In the genomic region with DNA sequence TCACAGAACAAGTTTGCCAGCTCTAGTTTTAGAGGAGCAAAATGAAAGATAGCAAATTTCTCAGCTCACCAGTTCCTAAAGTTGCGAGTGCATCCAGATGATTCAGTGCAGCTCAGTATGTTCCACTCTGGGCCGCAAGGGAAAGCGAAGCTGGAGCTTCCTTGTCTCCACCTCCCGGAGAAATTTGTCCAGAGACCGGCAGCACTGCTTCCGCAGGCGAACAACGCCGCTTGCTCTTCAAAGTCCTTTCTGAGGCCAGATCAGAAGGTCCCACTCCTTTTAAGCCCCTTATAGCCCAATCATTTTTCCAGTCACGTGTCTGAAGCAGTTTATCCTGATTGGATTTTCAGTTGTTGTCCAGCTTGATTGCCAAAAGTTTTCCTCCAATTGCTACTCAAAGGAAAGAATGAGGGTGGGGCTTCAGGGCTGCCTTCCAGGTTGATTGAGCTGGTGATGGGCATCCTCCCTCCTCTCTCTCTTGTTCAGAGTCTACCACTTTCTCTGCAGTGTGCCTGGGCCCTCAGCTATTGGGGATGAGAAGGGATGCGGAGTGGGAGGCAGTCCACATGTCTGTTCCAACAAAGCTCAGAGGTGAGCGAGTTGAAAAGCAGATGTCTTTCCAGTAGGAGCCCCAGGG, we compare ENCODE assay signal across 1 cellular context.
A peak's percentile ranks its signal among the peaks of the same experiment; 100 is the strongest.
TF ChIP-seq lines count a peak whose summit lies in the region.

A gene with protein sequence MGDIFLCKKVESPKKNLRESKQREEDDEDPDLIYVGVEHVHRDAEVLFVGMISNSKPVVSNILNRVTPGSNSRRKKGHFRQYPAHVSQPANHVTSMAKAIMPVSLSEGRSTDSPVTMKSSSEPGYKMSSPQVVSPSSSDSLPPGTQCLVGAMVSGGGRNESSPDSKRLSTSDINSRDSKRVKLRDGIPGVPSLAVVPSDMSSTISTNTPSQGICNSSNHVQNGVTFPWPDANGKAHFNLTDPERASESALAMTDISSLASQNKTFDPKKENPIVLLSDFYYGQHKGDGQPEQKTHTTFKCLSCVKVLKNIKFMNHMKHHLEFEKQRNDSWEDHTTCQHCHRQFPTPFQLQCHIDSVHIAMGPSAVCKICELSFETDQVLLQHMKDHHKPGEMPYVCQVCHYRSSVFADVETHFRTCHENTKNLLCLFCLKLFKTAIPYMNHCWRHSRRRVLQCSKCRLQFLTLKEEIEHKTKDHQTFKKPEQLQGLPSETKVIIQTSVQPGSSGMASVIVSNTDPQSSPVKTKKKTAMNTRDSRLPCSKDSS (minus strand): TSS at position 251 of the 637 bp plus-strand sequence. CDS start 4,640 bp downstream, outside the sequence.

TF ChIP-seq in HepG2, 621 proteins besides CTCF, POLR2A, EP300 and RAD21 (continued from another document and continues in another):
- TF ChIP-seq STAT6 (CRISPR knock-in tag; IDR thresholded peaks at IDR 0.05; ENCODE audit: borderline replicate concordance) = no peak
- no peak for TF ChIP-seq ZNF337 (CRISPR knock-in tag; IDR thresholded peaks at IDR 0.05; ENCODE audit: borderline replicate concordance, low read depth)
- no peak for TF ChIP-seq ZBTB10 (CRISPR knock-in tag; IDR thresholded peaks at IDR 0.05; ENCODE audit: borderline replicate concordance)
- TF ChIP-seq, protein P1, sequence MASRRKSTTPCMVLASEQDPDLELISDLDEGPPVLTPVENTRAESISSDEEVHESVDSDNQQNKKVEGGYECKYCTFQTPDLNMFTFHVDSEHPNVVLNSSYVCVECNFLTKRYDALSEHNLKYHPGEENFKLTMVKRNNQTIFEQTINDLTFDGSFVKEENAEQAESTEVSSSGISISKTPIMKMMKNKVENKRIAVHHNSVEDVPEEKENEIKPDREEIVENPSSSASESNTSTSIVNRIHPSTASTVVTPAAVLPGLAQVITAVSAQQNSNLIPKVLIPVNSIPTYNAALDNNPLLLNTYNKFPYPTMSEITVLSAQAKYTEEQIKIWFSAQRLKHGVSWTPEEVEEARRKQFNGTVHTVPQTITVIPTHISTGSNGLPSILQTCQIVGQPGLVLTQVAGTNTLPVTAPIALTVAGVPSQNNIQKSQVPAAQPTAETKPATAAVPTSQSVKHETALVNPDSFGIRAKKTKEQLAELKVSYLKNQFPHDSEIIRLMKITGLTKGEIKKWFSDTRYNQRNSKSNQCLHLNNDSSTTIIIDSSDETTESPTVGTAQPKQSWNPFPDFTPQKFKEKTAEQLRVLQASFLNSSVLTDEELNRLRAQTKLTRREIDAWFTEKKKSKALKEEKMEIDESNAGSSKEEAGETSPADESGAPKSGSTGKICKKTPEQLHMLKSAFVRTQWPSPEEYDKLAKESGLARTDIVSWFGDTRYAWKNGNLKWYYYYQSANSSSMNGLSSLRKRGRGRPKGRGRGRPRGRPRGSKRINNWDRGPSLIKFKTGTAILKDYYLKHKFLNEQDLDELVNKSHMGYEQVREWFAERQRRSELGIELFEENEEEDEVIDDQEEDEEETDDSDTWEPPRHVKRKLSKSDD (CRISPR knock-in tag; IDR thresholded peaks at IDR 0.05; ENCODE audit: low read depth) = no peak
- no peak for TF ChIP-seq HNF4G (IDR thresholded peaks at IDR 0.05; ENCODE audit: borderline replicate concordance, low read depth, low read length)
- no peak for TF ChIP-seq HNF4G (CRISPR knock-in tag; IDR thresholded peaks at IDR 0.05; ENCODE audit: borderline replicate concordance, low read depth)
- no peak for TF ChIP-seq PLSCR1 (CRISPR knock-in tag; IDR thresholded peaks at IDR 0.05; ENCODE audit: borderline replicate concordance)
- 0 out of 2 replicates have a peak, but pooled peaks have one; percentile 24 for TF ChIP-seq ISL2 (CRISPR knock-in tag; IDR thresholded peaks at IDR 0.05)
- TF ChIP-seq ZNF556 (CRISPR knock-in tag; IDR thresholded peaks at IDR 0.05; ENCODE audit: borderline replicate concordance) = peak; percentile 40; the same call in 1 of the 2 replicates
- 0 out of 2 replicates have a peak, but pooled peaks have one; percentile 28 for TF ChIP-seq RBFOX2 (IDR thresholded peaks at IDR 0.05; ENCODE audit: low read depth, low read length)
- TF ChIP-seq ARID4A (CRISPR knock-in tag; IDR thresholded peaks at IDR 0.05; ENCODE audit: borderline replicate concordance) = peak; percentile 29; the same call in 1 of the 2 replicates
- TF ChIP-seq TAF1 (CRISPR knock-in tag; IDR thresholded peaks at IDR 0.05) = peak; percentile 76; the same call in 1 of the 2 replicates
- no peak for TF ChIP-seq AKNA (CRISPR knock-in tag; IDR thresholded peaks at IDR 0.05; ENCODE audit: borderline replicate concordance)
- TF ChIP-seq JUN (CRISPR knock-in tag; IDR thresholded peaks at IDR 0.05) = no peak
- 0 out of 2 replicates have a peak, but pooled peaks have one; percentile 9 for TF ChIP-seq SAP130 (CRISPR knock-in tag; IDR thresholded peaks at IDR 0.05; ENCODE audit: low read depth)
- TF ChIP-seq, protein P2, sequence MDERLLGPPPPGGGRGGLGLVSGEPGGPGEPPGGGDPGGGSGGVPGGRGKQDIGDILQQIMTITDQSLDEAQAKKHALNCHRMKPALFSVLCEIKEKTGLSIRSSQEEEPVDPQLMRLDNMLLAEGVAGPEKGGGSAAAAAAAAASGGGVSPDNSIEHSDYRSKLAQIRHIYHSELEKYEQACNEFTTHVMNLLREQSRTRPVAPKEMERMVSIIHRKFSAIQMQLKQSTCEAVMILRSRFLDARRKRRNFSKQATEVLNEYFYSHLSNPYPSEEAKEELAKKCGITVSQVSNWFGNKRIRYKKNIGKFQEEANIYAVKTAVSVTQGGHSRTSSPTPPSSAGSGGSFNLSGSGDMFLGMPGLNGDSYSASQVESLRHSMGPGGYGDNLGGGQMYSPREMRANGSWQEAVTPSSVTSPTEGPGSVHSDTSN (CRISPR knock-in tag; IDR thresholded peaks at IDR 0.05) = no peak
- TF ChIP-seq KLF13 (CRISPR knock-in tag; IDR thresholded peaks at IDR 0.05) = no peak
- TF ChIP-seq ZNF605 (CRISPR knock-in tag; IDR thresholded peaks at IDR 0.05) = peak; percentile 26; the same call in 1 of the 2 replicates
- no peak for TF ChIP-seq WIZ (CRISPR knock-in tag; IDR thresholded peaks at IDR 0.05)
- no peak for TF ChIP-seq ZNF674 (CRISPR knock-in tag; IDR thresholded peaks at IDR 0.05; ENCODE audit: low read depth)
- no peak for TF ChIP-seq ZNF619 (CRISPR knock-in tag; IDR thresholded peaks at IDR 0.05)
- no peak for TF ChIP-seq TCF7L2 (IDR thresholded peaks at IDR 0.05; ENCODE audit: low read depth, low read length)
- TF ChIP-seq, protein P3, sequence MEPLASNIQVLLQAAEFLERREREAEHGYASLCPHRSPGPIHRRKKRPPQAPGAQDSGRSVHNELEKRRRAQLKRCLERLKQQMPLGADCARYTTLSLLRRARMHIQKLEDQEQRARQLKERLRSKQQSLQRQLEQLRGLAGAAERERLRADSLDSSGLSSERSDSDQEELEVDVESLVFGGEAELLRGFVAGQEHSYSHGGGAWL (CRISPR knock-in tag; IDR thresholded peaks at IDR 0.05) = no peak
- TF ChIP-seq NONO (IDR thresholded peaks at IDR 0.05) = no peak
- TF ChIP-seq NONO (CRISPR knock-in tag; conservative IDR thresholded peaks at IDR 0.05) = 0 out of 2 replicates have a peak, but pooled peaks have one; percentile 51
- no peak for TF ChIP-seq GTF2F1 (IDR thresholded peaks at IDR 0.05; ENCODE audit: low read length)
- TF ChIP-seq, protein P4, sequence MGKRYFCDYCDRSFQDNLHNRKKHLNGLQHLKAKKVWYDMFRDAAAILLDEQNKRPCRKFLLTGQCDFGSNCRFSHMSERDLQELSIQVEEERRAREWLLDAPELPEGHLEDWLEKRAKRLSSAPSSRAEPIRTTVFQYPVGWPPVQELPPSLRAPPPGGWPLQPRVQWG (CRISPR knock-in tag; IDR thresholded peaks at IDR 0.05; ENCODE audit: borderline replicate concordance, low read depth) = no peak
- TF ChIP-seq ELF3 (CRISPR knock-in tag; IDR thresholded peaks at IDR 0.05) = peak; percentile 40; the same call in 1 of the 2 replicates
